ENCODE assay signal across 35 cellular contexts in the genomic region with DNA sequence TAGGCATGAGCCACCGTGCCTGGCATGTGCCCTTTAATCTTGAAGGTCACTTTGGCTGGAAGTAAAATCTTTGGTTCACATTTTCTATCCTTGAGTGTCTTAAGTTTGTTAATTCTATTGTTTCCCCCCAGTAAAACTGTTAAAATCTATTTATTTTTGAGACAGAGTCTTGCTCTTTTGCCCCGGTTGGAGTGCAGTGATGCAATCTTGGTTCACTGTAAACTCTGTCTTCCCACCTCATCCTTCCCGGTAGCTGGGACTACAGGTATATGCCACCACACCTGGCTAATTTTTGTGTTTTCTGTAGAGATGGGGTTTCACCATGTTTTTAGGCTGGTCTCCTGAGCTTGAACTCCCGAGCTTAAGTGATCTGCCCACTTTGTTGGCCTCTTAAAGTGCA. TPM values are rescaled to one million over a fixed set of nuclear protein-coding genes. Genes with fewer than 3 reads are reported as not detected.
DNase-seq lines count a peak whose midpoint lies in the region; ATAC-seq and TF ChIP-seq lines count a peak whose summit lies in the region.
"Had no signal": no experiment of that assay in that cellular context is flagged by ENCODE, and none has a peak within 500 bp of the region (broad histone marks: within the 10 kb centered on the region; RNA-seq: fewer than 3 reads in every experiment).

No MANE protein-coding gene starts in this region.

- H3K27ac ChIP-seq in CD4-positive, alpha-beta memory T cell (ENCODE audit: low read depth, low read length) = no peak overlapping the region
- H3K27ac ChIP-seq: 22Rv1, brain microvascular endothelial cell, colonic mucosa, sigmoid colon, thoracic aorta, vagina, WERI-Rb-1 had no signal

- no peak for ATAC-seq in activated T-helper 17 cell treated with anti-CD3 and anti-CD28 coated beads, Interleukin-2, amount 50 U/mL, for 72 hours (replicated peaks)
- no peak for ATAC-seq in naive thymus-derived CD8-positive, alpha-beta T cell
- ATAC-seq: esophagus mucosa, mucosa of descending colon, Panc1 had no signal

- no peaks in the 10 kb centered on the region for H3K27me3 Mint-ChIP-seq in T-helper 2 cell treated with Interferon-gamma antibody and Interleukin-4, amounts not matched to agents 5 μg/mL and 100 μg/mL, for 36 hours (ENCODE audit: low read depth)
- no peaks in the 10 kb centered on the region for H3K27me3 Mint-ChIP-seq in CD4-positive, alpha-beta memory T cell
- H3K27me3 Mint-ChIP-seq in activated T-helper 17 cell treated with anti-CD3 and anti-CD28 coated beads, Interleukin-2, amount 50 U/mL, for 72 hours = no peaks in the 10 kb centered on the region
- H3K27me3 Mint-ChIP-seq in naive thymus-derived CD8-positive, alpha-beta T cell = no peaks in the 10 kb centered on the region
- H3K27me3 Mint-ChIP-seq: activated CD4-positive, alpha-beta T cell treated with anti-CD3 and anti-CD28 coated beads, Interleukin-2, amount 10 ng/mL, durations not matched to agents 7 days and 5 days; IgD-negative memory B cell had no signal

- no peaks in the 10 kb centered on the region for H3K27me3 ChIP-seq in CD4-positive, alpha-beta memory T cell (ENCODE audit: insufficient read depth, low read length)
- H3K27me3 ChIP-seq: brain microvascular endothelial cell, colonic mucosa, sigmoid colon, vagina had no signal

- H3K9me3 Mint-ChIP-seq in T-helper 2 cell treated with Interferon-gamma antibody and Interleukin-4, amounts not matched to agents 5 μg/mL and 100 μg/mL, for 36 hours = no peaks in the 10 kb centered on the region
- no peaks in the 10 kb centered on the region for H3K9me3 Mint-ChIP-seq in CD4-positive, alpha-beta memory T cell
- H3K9me3 Mint-ChIP-seq in activated T-helper 17 cell treated with anti-CD3 and anti-CD28 coated beads, Interleukin-2, amount 50 U/mL, for 72 hours = no peaks in the 10 kb centered on the region
- no peaks in the 10 kb centered on the region for H3K9me3 Mint-ChIP-seq in naive thymus-derived CD8-positive, alpha-beta T cell
- H3K9me3 Mint-ChIP-seq: activated CD4-positive, alpha-beta T cell treated with anti-CD3 and anti-CD28 coated beads, Interleukin-2, amount 10 ng/mL, durations not matched to agents 7 days and 5 days; IgD-negative memory B cell had no signal

- no peak for TF ChIP-seq POLR2A in erythroblast (IDR thresholded peaks at IDR 0.05; ENCODE audit: low read length)

- peaks cover 76% of the 10 kb centered on the region for H3K36me3 Mint-ChIP-seq in T-helper 2 cell treated with Interferon-gamma antibody and Interleukin-4, amounts not matched to agents 5 μg/mL and 100 μg/mL, for 36 hours (ENCODE audit: low read depth)
- peaks cover 66% of the 10 kb centered on the region in 2 donors for H3K36me3 Mint-ChIP-seq in CD4-positive, alpha-beta memory T cell
- H3K36me3 Mint-ChIP-seq in activated T-helper 17 cell treated with anti-CD3 and anti-CD28 coated beads, Interleukin-2, amount 50 U/mL, for 72 hours (ENCODE audit: low read depth) = peaks cover 100% of the 10 kb centered on the region
- peaks cover 9 to 92% (median 24%) of the 10 kb centered on the region in 3 donors for H3K36me3 Mint-ChIP-seq in naive thymus-derived CD8-positive, alpha-beta T cell

- POLR2A ChIA-PET in CD4-positive, alpha-beta memory T cell (lab: Charles Lee; ENCODE audit: partially characterized antibody) = no interaction called here
- POLR2A ChIA-PET in naive thymus-derived CD8-positive, alpha-beta T cell (lab: Charles Lee) = interaction anchor here (0.6 to 0.7 kb wide), 2 partner anchors 8 to 18 kb away, joined by 3 to 4 read pairs; a partner anchor contains a TSS

- H3K9me3 ChIP-seq in CD4-positive, alpha-beta memory T cell (ENCODE audit: control insufficient read depth in 1 of 2, low read length in 2 of 2) = no peaks in the 10 kb centered on the region
- H3K9me3 ChIP-seq: colonic mucosa, mucosa of descending colon, sigmoid colon, thoracic aorta, vagina had no signal

- H3K36me3 ChIP-seq in CD4-positive, alpha-beta memory T cell (ENCODE audit: insufficient read depth, low read length) = peaks cover 27% of the 10 kb centered on the region
- H3K36me3 ChIP-seq: colonic mucosa had no signal

- H3K4me3 ChIP-seq in CD4-positive, alpha-beta memory T cell (ENCODE audit: low read length in 2 of 2) = no peak overlapping the region
- H3K4me3 ChIP-seq: colonic mucosa, lung, mucosa of descending colon, sigmoid colon, thoracic aorta, vagina had no signal

- intact Hi-C loops in CD4-positive, alpha-beta memory T cell (cut with micrococcal nuclease) = no loop called here

- no peak for DNase-seq in T-helper 2 cell treated with Interferon-gamma antibody and Interleukin-4, amounts not matched to agents 5 μg/mL and 100 μg/mL, for 36 hours (ENCODE audit: low spot score)
- no peak for DNase-seq in T-helper 2 cell
- DNase-seq in CD4-positive, alpha-beta memory T cell = no peak
- DNase-seq in naive thymus-derived CD8-positive, alpha-beta T cell = no peak
- no peak for DNase-seq in erythroblast (lab: John Stamatoyannopoulos, UW)
- no peak for DNase-seq in NK-92 treated with Interleukin-12 subunit alpha and Interleukin-12 subunit beta, amount 100 ng/mL, for 24 hours (lab: John Stamatoyannopoulos, UW)
- DNase-seq in C1 segment of cervical spinal cord (lab: John Stamatoyannopoulos, UW) = no peak
- DNase-seq: activated CD4-positive, alpha-beta T cell treated with anti-CD3 and anti-CD28 coated beads, Interleukin-2, amount 10 ng/mL, durations not matched to agents 7 days and 5 days; activated CD8-positive, alpha-beta memory T cell treated with anti-CD3 and anti-CD28 coated beads, Interleukin-2, amount 50 U/mL, for 4 hours; activated gamma-delta T cell; brain microvascular endothelial cell; colonic mucosa; DMS153; effector memory CD4-positive, alpha-beta T cell; foreskin melanocyte; mucosa of descending colon; NCI-H1092; NCI-H187; NCI-H2171 treated with DMSO at 0.1 percent for 48 hours; NCI-H526 treated with DMSO at 0.1 percent for 48 hours; posterior cingulate gyrus; SHP77; sigmoid colon; stimulated activated CD4-positive, alpha-beta T cell treated with anti-CD3 and anti-CD28 coated beads, Interleukin-4, amount 100 ng/mL, for 24 hours; stimulated activated naive CD4-positive, alpha-beta T cell; T-helper 9 cell; WERI-Rb-1 had no signal

- H3K27ac Mint-ChIP-seq in T-helper 2 cell treated with Interferon-gamma antibody and Interleukin-4, amounts not matched to agents 5 μg/mL and 100 μg/mL, for 36 hours = peak overlapping the region; percentile 38
- H3K27ac Mint-ChIP-seq in CD4-positive, alpha-beta memory T cell = peak overlapping the region in 4 of 7 donors; percentile 46 to 80 (median 64)
- H3K27ac Mint-ChIP-seq in activated T-helper 17 cell treated with anti-CD3 and anti-CD28 coated beads, Interleukin-2, amount 50 U/mL, for 72 hours = peak overlapping the region; percentile 30
- peak overlapping the region in 6 of 10 donors; percentile 35 to 60 (median 54) for H3K27ac Mint-ChIP-seq in naive thymus-derived CD8-positive, alpha-beta T cell
- H3K27ac Mint-ChIP-seq: activated CD4-positive, alpha-beta T cell treated with anti-CD3 and anti-CD28 coated beads, Interleukin-2, amount 10 ng/mL, durations not matched to agents 7 days and 5 days had no signal

- H3K4me1 ChIP-seq in CD4-positive, alpha-beta memory T cell (ENCODE audit: insufficient read depth, low read length) = peaks cover 84% of the 10 kb centered on the region

- CTCF ChIA-PET in CD4-positive, alpha-beta memory T cell (lab: Charles Lee; ENCODE audit: partially characterized antibody) = interaction anchor here (0.5 to 0.7 kb wide), 2 partner anchors 50 to 1564 kb away, joined by 3 to 4 read pairs; no protein-coding TSS in a partner anchor

- H3K4me1 Mint-ChIP-seq in T-helper 2 cell treated with Interferon-gamma antibody and Interleukin-4, amounts not matched to agents 5 μg/mL and 100 μg/mL, for 36 hours (ENCODE audit: low read depth) = peaks cover 52% of the 10 kb centered on the region
- peaks cover 50 to 90% (median 69%) of the 10 kb centered on the region in 4 donors for H3K4me1 Mint-ChIP-seq in CD4-positive, alpha-beta memory T cell
- peaks cover 61% of the 10 kb centered on the region for H3K4me1 Mint-ChIP-seq in activated T-helper 17 cell treated with anti-CD3 and anti-CD28 coated beads, Interleukin-2, amount 50 U/mL, for 72 hours
- peaks cover 48 to 88% (median 84%) of the 10 kb centered on the region in 4 donors for H3K4me1 Mint-ChIP-seq in naive thymus-derived CD8-positive, alpha-beta T cell

- H3K4me3 Mint-ChIP-seq in T-helper 2 cell treated with Interferon-gamma antibody and Interleukin-4, amounts not matched to agents 5 μg/mL and 100 μg/mL, for 36 hours = no peak overlapping the region
- H3K4me3 Mint-ChIP-seq in CD4-positive, alpha-beta memory T cell = peak overlapping the region in 5 of 8 donors; percentile 6 to 80 (median 33)
- H3K4me3 Mint-ChIP-seq in activated T-helper 17 cell treated with anti-CD3 and anti-CD28 coated beads, Interleukin-2, amount 50 U/mL, for 72 hours = peak overlapping the region; percentile 31
- H3K4me3 Mint-ChIP-seq in naive thymus-derived CD8-positive, alpha-beta T cell = peak overlapping the region in 6 of 10 donors; percentile 11 to 63 (median 50)
- H3K4me3 Mint-ChIP-seq: activated CD4-positive, alpha-beta T cell treated with anti-CD3 and anti-CD28 coated beads, Interleukin-2, amount 10 ng/mL, durations not matched to agents 7 days and 5 days had no signal

RNA-seq across cellular contexts. Expression of a gene that starts 7.7 kb away (rescaled TPM):
- 10 to 100 TPM; 71.8 to 77.0 TPM for total RNA-seq in CD4-positive, alpha-beta memory T cell
- polyA plus RNA-seq in CD4-positive, alpha-beta memory T cell = 10 to 100 TPM; 30.7 to 37.2 TPM
- 10 to 100 TPM; 87.8 to 95.0 TPM for total RNA-seq in activated T-helper 17 cell treated with anti-CD3 and anti-CD28 coated beads, Interleukin-2, amount 50 U/mL, for 72 hours
- total RNA-seq in naive thymus-derived CD8-positive, alpha-beta T cell = 10 to 100 TPM; 59.3 to 65.1 TPM
- 10 to 100 TPM; 28.3 to 46.1 (median 45.0) TPM for polyA plus RNA-seq in naive thymus-derived CD8-positive, alpha-beta T cell

RNA-seq across cellular contexts. Expression of a gene that starts 57.1 kb away (rescaled TPM):
- total RNA-seq in CD4-positive, alpha-beta memory T cell = 10 to 100 TPM; 10.2 to 12.6 TPM
- 1 to 10 TPM; 1.5 to 2.2 TPM for polyA plus RNA-seq in CD4-positive, alpha-beta memory T cell
- 1 to 10 TPM; 8.2 to 9.8 TPM for total RNA-seq in activated T-helper 17 cell treated with anti-CD3 and anti-CD28 coated beads, Interleukin-2, amount 50 U/mL, for 72 hours
- 1 to 10 TPM; 8.7 to 8.9 TPM for total RNA-seq in naive thymus-derived CD8-positive, alpha-beta T cell
- polyA plus RNA-seq in naive thymus-derived CD8-positive, alpha-beta T cell = under 1 TPM; 0.21 to 0.60 (median 0.48) TPM
